Comparison of ENCODE assay signal across 1 cellular context in genomic region chr2:233164117-233164516, GRCh38.
TF ChIP-seq lines count a peak whose summit lies in the region.

No MANE protein-coding gene starts in this region.

TF ChIP-seq in GM12878, 131 proteins besides CTCF, POLR2A, EP300 and RAD21 (continued from another document):
- TF ChIP-seq REST (IDR thresholded peaks at IDR 0.05; ENCODE audit: low read depth, low read length) (no peak), MLLT1 (IDR thresholded peaks at IDR 0.05) (no peak), RB1 (IDR thresholded peaks at IDR 0.05; ENCODE audit: borderline replicate concordance) (no peak), ZBTB4 (CRISPR knock-in tag; IDR thresholded peaks at IDR 0.05) (no peak), SMC3 (IDR thresholded peaks at IDR 0.05; ENCODE audit: borderline replicate concordance, low read length) (no peak), E4F1 (IDR thresholded peaks at IDR 0.05; ENCODE audit: borderline replicate concordance, partially characterized antibody) (no peak), E2F8 (IDR thresholded peaks at IDR 0.05; ENCODE audit: low read depth, partially characterized antibody) (no peak), POLR2AphosphoS2 (IDR thresholded peaks at IDR 0.05; ENCODE audit: low read depth, low read length) (no peak)
TF ChIP-seq in GM12878: peak in this region for 0.
